ENCODE assay signal across 1 cellular context in the genomic region with DNA sequence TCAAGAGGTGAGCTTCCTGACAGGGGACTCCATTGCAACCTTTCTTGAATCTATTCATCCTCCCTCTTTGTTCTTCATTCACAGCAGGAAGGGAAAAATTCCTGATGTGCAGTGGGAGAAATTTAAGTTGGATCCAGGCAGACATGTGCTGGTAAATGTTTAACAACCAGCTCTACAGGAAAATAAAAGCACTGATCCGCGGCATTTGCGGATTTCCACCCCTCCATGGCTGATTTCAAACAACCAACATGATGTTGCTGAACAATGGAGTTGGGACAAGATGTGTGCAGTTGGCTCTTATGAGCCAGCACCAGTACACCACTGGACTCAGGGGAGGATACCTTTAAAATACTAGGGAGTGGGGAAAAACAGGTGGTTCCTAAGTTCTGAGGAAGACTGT.
TF ChIP-seq lines count a peak whose summit lies in the region.

No MANE protein-coding gene starts in this region.

TF ChIP-seq in GM23338, 12 proteins besides CTCF, POLR2A, EP300 and RAD21 (continued from another document):
- TF ChIP-seq, protein P1, sequence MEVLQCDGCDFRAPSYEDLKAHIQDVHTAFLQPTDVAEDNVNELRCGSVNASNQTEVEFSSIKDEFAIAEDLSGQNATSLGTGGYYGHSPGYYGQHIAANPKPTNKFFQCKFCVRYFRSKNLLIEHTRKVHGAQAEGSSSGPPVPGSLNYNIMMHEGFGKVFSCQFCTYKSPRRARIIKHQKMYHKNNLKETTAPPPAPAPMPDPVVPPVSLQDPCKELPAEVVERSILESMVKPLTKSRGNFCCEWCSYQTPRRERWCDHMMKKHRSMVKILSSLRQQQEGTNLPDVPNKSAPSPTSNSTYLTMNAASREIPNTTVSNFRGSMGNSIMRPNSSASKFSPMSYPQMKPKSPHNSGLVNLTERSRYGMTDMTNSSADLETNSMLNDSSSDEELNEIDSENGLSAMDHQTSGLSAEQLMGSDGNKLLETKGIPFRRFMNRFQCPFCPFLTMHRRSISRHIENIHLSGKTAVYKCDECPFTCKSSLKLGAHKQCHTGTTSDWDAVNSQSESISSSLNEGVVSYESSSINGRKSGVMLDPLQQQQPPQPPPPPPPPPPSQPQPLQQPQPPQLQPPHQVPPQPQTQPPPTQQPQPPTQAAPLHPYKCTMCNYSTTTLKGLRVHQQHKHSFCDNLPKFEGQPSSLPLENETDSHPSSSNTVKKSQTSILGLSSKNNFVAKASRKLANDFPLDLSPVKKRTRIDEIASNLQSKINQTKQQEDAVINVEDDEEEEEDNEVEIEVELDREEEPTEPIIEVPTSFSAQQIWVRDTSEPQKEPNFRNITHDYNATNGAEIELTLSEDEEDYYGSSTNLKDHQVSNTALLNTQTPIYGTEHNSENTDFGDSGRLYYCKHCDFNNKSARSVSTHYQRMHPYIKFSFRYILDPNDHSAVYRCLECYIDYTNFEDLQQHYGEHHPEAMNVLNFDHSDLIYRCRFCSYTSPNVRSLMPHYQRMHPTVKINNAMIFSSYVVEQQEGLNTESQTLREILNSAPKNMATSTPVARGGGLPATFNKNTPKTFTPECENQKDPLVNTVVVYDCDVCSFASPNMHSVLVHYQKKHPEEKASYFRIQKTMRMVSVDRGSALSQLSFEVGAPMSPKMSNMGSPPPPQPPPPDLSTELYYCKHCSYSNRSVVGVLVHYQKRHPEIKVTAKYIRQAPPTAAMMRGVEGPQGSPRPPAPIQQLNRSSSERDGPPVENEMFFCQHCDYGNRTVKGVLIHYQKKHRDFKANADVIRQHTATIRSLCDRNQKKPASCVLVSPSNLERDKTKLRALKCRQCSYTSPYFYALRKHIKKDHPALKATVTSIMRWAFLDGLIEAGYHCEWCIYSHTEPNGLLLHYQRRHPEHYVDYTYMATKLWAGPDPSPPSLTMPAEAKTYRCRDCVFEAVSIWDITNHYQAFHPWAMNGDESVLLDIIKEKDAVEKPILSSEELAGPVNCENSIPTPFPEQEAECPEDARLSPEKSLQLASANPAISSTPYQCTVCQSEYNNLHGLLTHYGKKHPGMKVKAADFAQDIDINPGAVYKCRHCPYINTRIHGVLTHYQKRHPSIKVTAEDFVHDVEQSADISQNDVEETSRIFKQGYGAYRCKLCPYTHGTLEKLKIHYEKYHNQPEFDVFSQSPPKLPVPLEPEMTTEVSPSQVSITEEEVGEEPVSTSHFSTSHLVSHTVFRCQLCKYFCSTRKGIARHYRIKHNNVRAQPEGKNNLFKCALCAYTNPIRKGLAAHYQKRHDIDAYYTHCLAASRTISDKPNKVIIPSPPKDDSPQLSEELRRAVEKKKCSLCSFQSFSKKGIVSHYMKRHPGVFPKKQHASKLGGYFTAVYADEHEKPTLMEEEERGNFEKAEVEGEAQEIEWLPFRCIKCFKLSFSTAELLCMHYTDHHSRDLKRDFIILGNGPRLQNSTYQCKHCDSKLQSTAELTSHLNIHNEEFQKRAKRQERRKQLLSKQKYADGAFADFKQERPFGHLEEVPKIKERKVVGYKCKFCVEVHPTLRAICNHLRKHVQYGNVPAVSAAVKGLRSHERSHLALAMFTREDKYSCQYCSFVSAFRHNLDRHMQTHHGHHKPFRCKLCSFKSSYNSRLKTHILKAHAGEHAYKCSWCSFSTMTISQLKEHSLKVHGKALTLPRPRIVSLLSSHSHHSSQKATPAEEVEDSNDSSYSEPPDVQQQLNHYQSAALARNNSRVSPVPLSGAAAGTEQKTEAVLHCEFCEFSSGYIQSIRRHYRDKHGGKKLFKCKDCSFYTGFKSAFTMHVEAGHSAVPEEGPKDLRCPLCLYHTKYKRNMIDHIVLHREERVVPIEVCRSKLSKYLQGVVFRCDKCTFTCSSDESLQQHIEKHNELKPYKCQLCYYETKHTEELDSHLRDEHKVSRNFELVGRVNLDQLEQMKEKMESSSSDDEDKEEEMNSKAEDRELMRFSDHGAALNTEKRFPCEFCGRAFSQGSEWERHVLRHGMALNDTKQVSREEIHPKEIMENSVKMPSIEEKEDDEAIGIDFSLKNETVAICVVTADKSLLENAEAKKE (CRISPR knock-in tag; IDR thresholded peaks at IDR 0.05), result no peak
- TF ChIP-seq JUNB (IDR thresholded peaks at IDR 0.05; ENCODE audit: unreplicated experiment) (no peak), ZNF114 (CRISPR knock-in tag; IDR thresholded peaks at IDR 0.05) (no peak), EZH2 (IDR thresholded peaks at IDR 0.05; ENCODE audit: low read depth, unreplicated experiment) (no peak), ETS1 (IDR thresholded peaks at IDR 0.05) (no peak), ZNF331 (CRISPR knock-in tag; IDR thresholded peaks at IDR 0.05; ENCODE audit: low read depth) (no peak), POLR2AphosphoS5 (IDR thresholded peaks at IDR 0.05; ENCODE audit: low read depth) (no peak), STAT1 (IDR thresholded peaks at IDR 0.05; ENCODE audit: unreplicated experiment) (no peak), REST (IDR thresholded peaks at IDR 0.05; ENCODE audit: unreplicated experiment) (no peak)
